1 cellular context compared by ENCODE assay signal in genomic region chr2:25877431-25878360, GRCh38.
TF ChIP-seq lines count a peak whose summit lies in the region.

No MANE protein-coding gene starts in this region.

TF ChIP-seq in GM23338, 12 proteins besides CTCF, POLR2A, EP300 and RAD21 (continued from another document):
- TF ChIP-seq ZNF462 (CRISPR knock-in tag; IDR thresholded peaks at IDR 0.05): no peak
- no peak for TF ChIP-seq JUNB (IDR thresholded peaks at IDR 0.05; ENCODE audit: unreplicated experiment)
- TF ChIP-seq EZH2phosphoT487 (IDR thresholded peaks at IDR 0.05; ENCODE audit: unreplicated experiment): no peak
- TF ChIP-seq REST (IDR thresholded peaks at IDR 0.05; ENCODE audit: unreplicated experiment): no peak
- TF ChIP-seq ETS1 (IDR thresholded peaks at IDR 0.05): no peak; the same call in 1 of the 2 replicates
- no peak for TF ChIP-seq NANOG (IDR thresholded peaks at IDR 0.05; ENCODE audit: borderline replicate concordance)
